20 cellular contexts compared by ENCODE assay signal in the genomic region with DNA sequence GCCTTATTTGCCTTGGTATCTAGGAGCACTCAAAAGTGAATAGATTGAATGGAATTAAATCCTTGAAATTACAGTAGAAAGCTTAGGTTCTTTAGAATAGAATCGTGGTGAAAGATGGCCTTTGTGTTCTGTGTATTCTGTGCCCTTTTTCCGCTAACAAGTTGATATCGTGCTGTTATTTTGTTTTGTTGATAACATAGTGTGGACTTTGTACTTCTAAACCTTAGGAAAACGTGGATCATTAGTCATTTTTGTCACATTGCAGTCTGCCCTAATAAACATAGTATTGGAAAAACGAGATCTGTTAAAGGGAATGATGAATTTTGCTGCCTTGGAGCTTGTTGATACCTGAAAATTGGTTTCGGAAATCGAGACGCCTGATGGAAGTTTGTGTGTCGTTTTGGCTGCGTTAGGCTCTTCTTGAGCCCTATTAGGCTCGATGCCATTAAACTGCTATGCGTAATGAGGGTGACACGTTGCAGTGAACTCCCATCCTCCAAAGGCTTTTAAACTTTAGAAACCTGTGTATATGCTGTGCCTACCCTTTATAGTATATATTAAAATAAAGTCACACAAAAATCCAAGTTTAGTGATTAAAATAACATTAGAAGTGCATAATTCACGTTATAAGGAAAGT.
DNase-seq lines count a peak whose midpoint lies in the region; ATAC-seq and TF ChIP-seq lines count a peak whose summit lies in the region.
"Had no signal": no experiment of that assay in that cellular context is flagged by ENCODE, and none has a peak within 500 bp of the region (broad histone marks: within the 10 kb centered on the region; RNA-seq: fewer than 3 reads in every experiment).

No MANE protein-coding gene starts in this region.

- H3K4me1 Mint-ChIP-seq in activated naive CD4-positive, alpha-beta T cell treated with anti-CD3 and anti-CD28 coated beads, Interleukin-2, amount 50 U/mL, for 24 hours: peaks cover 85% of the 10 kb centered on the region

- peak; percentile 81 for ATAC-seq in body of pancreas
- no peak for ATAC-seq in HG03097 (IDR thresholded peaks at IDR 0.05; ENCODE audit: low FRiP score, unreplicated experiment)
- no peak for ATAC-seq in HG03280 (IDR thresholded peaks at IDR 0.05; ENCODE audit: unreplicated experiment)

- peak overlapping the region; percentile 5 for H3K9ac ChIP-seq in mucosa of stomach (ENCODE audit: low read length)

- intact Hi-C loops in body of pancreas (cut with DNase I): no loop called here

- H3K27ac Mint-ChIP-seq in activated naive CD4-positive, alpha-beta T cell treated with anti-CD3 and anti-CD28 coated beads, Interleukin-2, amount 50 U/mL, for 24 hours: peak overlapping the region; percentile 61

- WGBS in body of pancreas, 2 donors: 15 to 16% methylated on average over 14 of the region's 14 CpGs

- DNase-seq in activated naive CD4-positive, alpha-beta T cell treated with Interleukin-2 at 50 U/mL for 16 hours: no peak
- DNase-seq in body of pancreas (peak in 2 of 4 donors; percentile 22 to 23), GM03348 (ENCODE audit: low spot score) (no peak), NCI-H1417 treated with DMSO at 0.1 percent for 48 hours (lab: John Stamatoyannopoulos, UW) (no peak)
- DNase-seq: DMS79 treated with DMSO at 0.1 percent for 48 hours, GDM1, GOT3, IMR-90, Kasumi-1, NCI-H1105 treated with DMSO at 0.1 percent for 48 hours, NCI-H187 treated with DMSO at 0.1 percent for 48 hours, NCI-H2171, NCI-H446 treated with DMSO at 0.1 percent for 48 hours, NCI-H82, SIG-M5 had no signal

- H3K9me3 ChIP-seq in body of pancreas (no peaks in the 10 kb centered on the region), mucosa of stomach (ENCODE audit: control insufficient read depth, low read length) (no peaks in the 10 kb centered on the region)

- no peaks in the 10 kb centered on the region for H3K9me3 Mint-ChIP-seq in activated naive CD4-positive, alpha-beta T cell treated with anti-CD3 and anti-CD28 coated beads, Interleukin-2, amount 50 U/mL, for 24 hours

- no peaks in the 10 kb centered on the region for H3K27me3 ChIP-seq in body of pancreas
- H3K27me3 ChIP-seq in mucosa of stomach (ENCODE audit: control insufficient read depth, insufficient read depth, low read length): no peaks in the 10 kb centered on the region

- H3K36me3 Mint-ChIP-seq in activated naive CD4-positive, alpha-beta T cell treated with anti-CD3 and anti-CD28 coated beads, Interleukin-2, amount 50 U/mL, for 24 hours: peaks cover 7% of the 10 kb centered on the region

- H3K4me1 ChIP-seq in body of pancreas: peaks cover 31% of the 10 kb centered on the region
- peaks cover 41% of the 10 kb centered on the region for H3K4me1 ChIP-seq in mucosa of stomach (ENCODE audit: control insufficient read depth, insufficient read depth, low read length)

- no peak overlapping the region for H3K4me3 Mint-ChIP-seq in activated naive CD4-positive, alpha-beta T cell treated with anti-CD3 and anti-CD28 coated beads, Interleukin-2, amount 50 U/mL, for 24 hours
- H3K4me3 Mint-ChIP-seq: CD14-positive monocyte had no signal

- TF ChIP-seq POLR2A in body of pancreas (IDR thresholded peaks at IDR 0.05): no peak

- peak overlapping the region; percentile 33 to 60 (median 46) for H3K27ac ChIP-seq in body of pancreas

- no peaks in the 10 kb centered on the region for H3K27me3 Mint-ChIP-seq in activated naive CD4-positive, alpha-beta T cell treated with anti-CD3 and anti-CD28 coated beads, Interleukin-2, amount 50 U/mL, for 24 hours

- H3K4me3 ChIP-seq in body of pancreas (no peak overlapping the region), mucosa of stomach (ENCODE audit: low read length) (no peak overlapping the region)

- H3K36me3 ChIP-seq in body of pancreas (replicated peaks in 1 of 2; ENCODE audit: insufficient read depth in 1 of 2, low read depth in 2 of 2) (no peaks in the 10 kb centered on the region), mucosa of stomach (ENCODE audit: control insufficient read depth, insufficient read depth, low read length) (no peaks in the 10 kb centered on the region)

- TF ChIP-seq CTCF in body of pancreas (IDR thresholded peaks at IDR 0.05): no peak
